ENCODE assay signal across 1 cellular context in the genomic region with DNA sequence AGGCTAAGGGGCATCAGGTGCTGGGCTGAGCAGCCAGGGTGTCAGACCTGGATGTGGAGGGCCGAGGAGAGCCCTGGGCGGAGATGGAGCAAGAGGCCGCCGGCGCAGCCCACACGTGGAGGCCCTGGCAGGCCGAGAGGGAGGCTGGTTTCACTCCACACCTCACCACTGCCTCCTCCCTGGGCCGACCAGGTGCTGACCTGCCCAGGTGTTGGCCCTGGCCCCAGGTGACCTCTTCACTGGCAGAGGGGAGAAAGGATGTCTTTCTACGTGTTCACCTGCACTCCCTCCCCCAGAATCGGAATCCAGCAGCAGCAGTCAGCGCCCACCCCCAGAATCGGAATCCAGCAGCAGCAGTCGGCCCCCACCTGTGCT.
TF ChIP-seq lines count a peak whose summit lies in the region.

No MANE protein-coding gene starts in this region.

TF ChIP-seq in H1, 55 proteins besides CTCF, POLR2A, EP300 and RAD21:
- TF ChIP-seq SP2 (IDR thresholded peaks at IDR 0.05; ENCODE audit: low read length), result no peak
- TF ChIP-seq CBX8 (IDR thresholded peaks at IDR 0.05; ENCODE audit: borderline replicate concordance, low read depth, low read length), result no peak
- TF ChIP-seq, protein P1, sequence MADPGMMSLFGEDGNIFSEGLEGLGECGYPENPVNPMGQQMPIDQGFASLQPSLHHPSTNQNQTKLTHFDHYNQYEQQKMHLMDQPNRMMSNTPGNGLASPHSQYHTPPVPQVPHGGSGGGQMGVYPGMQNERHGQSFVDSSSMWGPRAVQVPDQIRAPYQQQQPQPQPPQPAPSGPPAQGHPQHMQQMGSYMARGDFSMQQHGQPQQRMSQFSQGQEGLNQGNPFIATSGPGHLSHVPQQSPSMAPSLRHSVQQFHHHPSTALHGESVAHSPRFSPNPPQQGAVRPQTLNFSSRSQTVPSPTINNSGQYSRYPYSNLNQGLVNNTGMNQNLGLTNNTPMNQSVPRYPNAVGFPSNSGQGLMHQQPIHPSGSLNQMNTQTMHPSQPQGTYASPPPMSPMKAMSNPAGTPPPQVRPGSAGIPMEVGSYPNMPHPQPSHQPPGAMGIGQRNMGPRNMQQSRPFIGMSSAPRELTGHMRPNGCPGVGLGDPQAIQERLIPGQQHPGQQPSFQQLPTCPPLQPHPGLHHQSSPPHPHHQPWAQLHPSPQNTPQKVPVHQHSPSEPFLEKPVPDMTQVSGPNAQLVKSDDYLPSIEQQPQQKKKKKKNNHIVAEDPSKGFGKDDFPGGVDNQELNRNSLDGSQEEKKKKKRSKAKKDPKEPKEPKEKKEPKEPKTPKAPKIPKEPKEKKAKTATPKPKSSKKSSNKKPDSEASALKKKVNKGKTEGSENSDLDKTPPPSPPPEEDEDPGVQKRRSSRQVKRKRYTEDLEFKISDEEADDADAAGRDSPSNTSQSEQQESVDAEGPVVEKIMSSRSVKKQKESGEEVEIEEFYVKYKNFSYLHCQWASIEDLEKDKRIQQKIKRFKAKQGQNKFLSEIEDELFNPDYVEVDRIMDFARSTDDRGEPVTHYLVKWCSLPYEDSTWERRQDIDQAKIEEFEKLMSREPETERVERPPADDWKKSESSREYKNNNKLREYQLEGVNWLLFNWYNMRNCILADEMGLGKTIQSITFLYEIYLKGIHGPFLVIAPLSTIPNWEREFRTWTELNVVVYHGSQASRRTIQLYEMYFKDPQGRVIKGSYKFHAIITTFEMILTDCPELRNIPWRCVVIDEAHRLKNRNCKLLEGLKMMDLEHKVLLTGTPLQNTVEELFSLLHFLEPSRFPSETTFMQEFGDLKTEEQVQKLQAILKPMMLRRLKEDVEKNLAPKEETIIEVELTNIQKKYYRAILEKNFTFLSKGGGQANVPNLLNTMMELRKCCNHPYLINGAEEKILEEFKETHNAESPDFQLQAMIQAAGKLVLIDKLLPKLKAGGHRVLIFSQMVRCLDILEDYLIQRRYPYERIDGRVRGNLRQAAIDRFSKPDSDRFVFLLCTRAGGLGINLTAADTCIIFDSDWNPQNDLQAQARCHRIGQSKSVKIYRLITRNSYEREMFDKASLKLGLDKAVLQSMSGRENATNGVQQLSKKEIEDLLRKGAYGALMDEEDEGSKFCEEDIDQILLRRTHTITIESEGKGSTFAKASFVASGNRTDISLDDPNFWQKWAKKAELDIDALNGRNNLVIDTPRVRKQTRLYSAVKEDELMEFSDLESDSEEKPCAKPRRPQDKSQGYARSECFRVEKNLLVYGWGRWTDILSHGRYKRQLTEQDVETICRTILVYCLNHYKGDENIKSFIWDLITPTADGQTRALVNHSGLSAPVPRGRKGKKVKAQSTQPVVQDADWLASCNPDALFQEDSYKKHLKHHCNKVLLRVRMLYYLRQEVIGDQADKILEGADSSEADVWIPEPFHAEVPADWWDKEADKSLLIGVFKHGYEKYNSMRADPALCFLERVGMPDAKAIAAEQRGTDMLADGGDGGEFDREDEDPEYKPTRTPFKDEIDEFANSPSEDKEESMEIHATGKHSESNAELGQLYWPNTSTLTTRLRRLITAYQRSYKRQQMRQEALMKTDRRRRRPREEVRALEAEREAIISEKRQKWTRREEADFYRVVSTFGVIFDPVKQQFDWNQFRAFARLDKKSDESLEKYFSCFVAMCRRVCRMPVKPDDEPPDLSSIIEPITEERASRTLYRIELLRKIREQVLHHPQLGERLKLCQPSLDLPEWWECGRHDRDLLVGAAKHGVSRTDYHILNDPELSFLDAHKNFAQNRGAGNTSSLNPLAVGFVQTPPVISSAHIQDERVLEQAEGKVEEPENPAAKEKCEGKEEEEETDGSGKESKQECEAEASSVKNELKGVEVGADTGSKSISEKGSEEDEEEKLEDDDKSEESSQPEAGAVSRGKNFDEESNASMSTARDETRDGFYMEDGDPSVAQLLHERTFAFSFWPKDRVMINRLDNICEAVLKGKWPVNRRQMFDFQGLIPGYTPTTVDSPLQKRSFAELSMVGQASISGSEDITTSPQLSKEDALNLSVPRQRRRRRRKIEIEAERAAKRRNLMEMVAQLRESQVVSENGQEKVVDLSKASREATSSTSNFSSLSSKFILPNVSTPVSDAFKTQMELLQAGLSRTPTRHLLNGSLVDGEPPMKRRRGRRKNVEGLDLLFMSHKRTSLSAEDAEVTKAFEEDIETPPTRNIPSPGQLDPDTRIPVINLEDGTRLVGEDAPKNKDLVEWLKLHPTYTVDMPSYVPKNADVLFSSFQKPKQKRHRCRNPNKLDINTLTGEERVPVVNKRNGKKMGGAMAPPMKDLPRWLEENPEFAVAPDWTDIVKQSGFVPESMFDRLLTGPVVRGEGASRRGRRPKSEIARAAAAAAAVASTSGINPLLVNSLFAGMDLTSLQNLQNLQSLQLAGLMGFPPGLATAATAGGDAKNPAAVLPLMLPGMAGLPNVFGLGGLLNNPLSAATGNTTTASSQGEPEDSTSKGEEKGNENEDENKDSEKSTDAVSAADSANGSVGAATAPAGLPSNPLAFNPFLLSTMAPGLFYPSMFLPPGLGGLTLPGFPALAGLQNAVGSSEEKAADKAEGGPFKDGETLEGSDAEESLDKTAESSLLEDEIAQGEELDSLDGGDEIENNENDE (IDR thresholded peaks at IDR 0.05; ENCODE audit: insufficient replicate concordance, low read length), result no peak
- TF ChIP-seq CHD2 (IDR thresholded peaks at IDR 0.05; ENCODE audit: low read length), result no peak
- TF ChIP-seq TAF1 (IDR thresholded peaks at IDR 0.05; ENCODE audit: low read depth, low read length), result no peak
- no peak for TF ChIP-seq CHD1 (IDR thresholded peaks at IDR 0.05; ENCODE audit: low read depth, low read length)
- no peak for TF ChIP-seq EZH2 (IDR thresholded peaks at IDR 0.05; ENCODE audit: low read depth, low read length, severe bottlenecking)
- no peak for TF ChIP-seq BCL11A (IDR thresholded peaks at IDR 0.05; ENCODE audit: low read depth in 2 of 2, low read length in 2 of 2)
- TF ChIP-seq, protein P2, sequence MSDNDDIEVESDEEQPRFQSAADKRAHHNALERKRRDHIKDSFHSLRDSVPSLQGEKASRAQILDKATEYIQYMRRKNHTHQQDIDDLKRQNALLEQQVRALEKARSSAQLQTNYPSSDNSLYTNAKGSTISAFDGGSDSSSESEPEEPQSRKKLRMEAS (IDR thresholded peaks at IDR 0.05), result no peak
- no peak for TF ChIP-seq GABPA (IDR thresholded peaks at IDR 0.05; ENCODE audit: borderline replicate concordance, insufficient read depth, low read length)
- TF ChIP-seq KDM5A (IDR thresholded peaks at IDR 0.05; ENCODE audit: low read length), result no peak
- no peak for TF ChIP-seq POLR2AphosphoS5 (IDR thresholded peaks at IDR 0.05; ENCODE audit: low read depth, low read length)
- TF ChIP-seq SAP30 (IDR thresholded peaks at IDR 0.05; ENCODE audit: insufficient read depth, insufficient replicate concordance, low read length), result no peak
- TF ChIP-seq JUND (IDR thresholded peaks at IDR 0.05; ENCODE audit: low read length), result no peak
- TF ChIP-seq KDM4A (IDR thresholded peaks at IDR 0.05; ENCODE audit: low read depth, low read length, severe bottlenecking), result no peak
- no peak for TF ChIP-seq BRCA1 (IDR thresholded peaks at IDR 0.05; ENCODE audit: low read depth, low read length)
TF ChIP-seq in H1: peak in this region for 0.
